In genomic region chr5:179765400-179765799, GRCh38 we compare ENCODE assay signal across 9 cellular contexts. TPM values are rescaled to one million over a fixed set of nuclear protein-coding genes. Genes with fewer than 3 reads are reported as not detected.
DNase-seq lines count a peak whose midpoint lies in the region; ATAC-seq, FAIRE-seq and TF ChIP-seq lines count a peak whose summit lies in the region.
"Had no signal": no experiment of that assay in that cellular context is flagged by ENCODE, and none has a peak within 500 bp of the region (broad histone marks: within the 10 kb centered on the region; RNA-seq: fewer than 3 reads in every experiment).

No MANE protein-coding gene starts in this region.

- no peak overlapping the region for H3K4me3 ChIP-seq in AG04450 (ENCODE audit: low read depth, low read length)
- no peak overlapping the region for H3K4me3 ChIP-seq in bronchial epithelial cell (ENCODE audit: low read depth, low read length)
- no peak overlapping the region for H3K4me3 ChIP-seq in right lobe of liver

- TF ChIP-seq POLR2A in right lobe of liver (IDR thresholded peaks at IDR 0.05), result no peak

- peaks cover 35% of the 10 kb centered on the region for H3K4me1 Mint-ChIP-seq in stimulated activated memory B cell treated with anti-CD40 and anti-IgM and Interleukin-4, amounts not matched to agents 10 μg/mL and 1 μg/mL and 100 μg/mL, for 72 hours

- no peak for DNase-seq in AG04450 (ENCODE audit: low read depth, low spot score)
- DNase-seq in Kasumi-1 (lab: John Stamatoyannopoulos, UW), result peak; percentile 68 to 72
- DNase-seq in bronchial epithelial cell (ENCODE audit: low read depth), result peak; percentile 83
- DNase-seq in right lobe of liver, result no peak
- no peak for DNase-seq in GM13976 (ENCODE audit: low spot score)
- DNase-seq: GDM1 had no signal

- peaks cover 0 to 60% (median 28%) of the 10 kb centered on the region in 4 donors for H3K4me1 ChIP-seq in right lobe of liver

- peaks cover 29% of the 10 kb centered on the region for H3K36me3 Mint-ChIP-seq in stimulated activated memory B cell treated with anti-CD40 and anti-IgM and Interleukin-4, amounts not matched to agents 10 μg/mL and 1 μg/mL and 100 μg/mL, for 72 hours

- 51% methylated on average over 5 of the region's 13 CpGs for WGBS in right lobe of liver (ENCODE audit: insufficient coverage, low coverage, low lambda C conversion rate, missing lambda C conversion rate)

- no peaks in the 10 kb centered on the region for H3K9me3 Mint-ChIP-seq in stimulated activated memory B cell treated with anti-CD40 and anti-IgM and Interleukin-4, amounts not matched to agents 10 μg/mL and 1 μg/mL and 100 μg/mL, for 72 hours

- in situ Hi-C loops in GM13976 (cut with MboI; ENCODE audit: low sequenced_read_pairs, unreplicated experiment), result no loop called here

- no peak for TF ChIP-seq CTCF in AG04450 (IDR thresholded peaks at IDR 0.05; ENCODE audit: low read depth, low read length)
- TF ChIP-seq CTCF in bronchial epithelial cell (IDR thresholded peaks at IDR 0.05; ENCODE audit: insufficient read depth, low read length, severe bottlenecking), result no peak
- no peak for TF ChIP-seq CTCF in right lobe of liver (IDR thresholded peaks at IDR 0.05)
- TF ChIP-seq CTCF in GM13976 (IDR thresholded peaks at IDR 0.05; ENCODE audit: borderline replicate concordance, control extremely low read depth, extremely low read depth, insufficient read depth, missing control alignments), result no peak

- POLR2A ChIA-PET in AG04450 (lab: Yijun Ruan, JAX), result no interaction called here

- peak in 2 of 4 donors; percentile 35 to 38 for ATAC-seq in right lobe of liver
- no peak for ATAC-seq in stimulated activated memory B cell treated with anti-CD40 and anti-IgM and Interleukin-4, amounts not matched to agents 10 μg/mL and 1 μg/mL and 100 μg/mL, for 72 hours
- ATAC-seq in HG02870 (IDR thresholded peaks at IDR 0.05; ENCODE audit: unreplicated experiment), result no peak
- ATAC-seq in HG02623 (IDR thresholded peaks at IDR 0.05; ENCODE audit: unreplicated experiment), result no peak

- no peak for FAIRE-seq in bronchial epithelial cell (lab: Jason Lieb, UNC)

- H3K27me3 ChIP-seq in AG04450 (ENCODE audit: control insufficient read depth, insufficient read depth, low read length) (no peaks in the 10 kb centered on the region), bronchial epithelial cell (ENCODE audit: control insufficient read depth, insufficient read depth, low read length) (no peaks in the 10 kb centered on the region), right lobe of liver (no peaks in the 10 kb centered on the region)

- H3K4me3 Mint-ChIP-seq in stimulated activated memory B cell treated with anti-CD40 and anti-IgM and Interleukin-4, amounts not matched to agents 10 μg/mL and 1 μg/mL and 100 μg/mL, for 72 hours, result no peak overlapping the region

- H3K36me3 ChIP-seq in bronchial epithelial cell (ENCODE audit: control insufficient read depth, insufficient read depth, low read length), result peaks cover 16% of the 10 kb centered on the region
- H3K36me3 ChIP-seq in right lobe of liver, result peaks cover 0 to 29% (median 6%) of the 10 kb centered on the region in 4 donors

- intact Hi-C loops in right lobe of liver (cut with DNase I), result no loop called here

- CTCF ChIA-PET in AG04450 (lab: Charles Lee), result no interaction called here

- H3K27me3 Mint-ChIP-seq in stimulated activated memory B cell treated with anti-CD40 and anti-IgM and Interleukin-4, amounts not matched to agents 10 μg/mL and 1 μg/mL and 100 μg/mL, for 72 hours, result no peaks in the 10 kb centered on the region

- no peak overlapping the region for H3K27ac Mint-ChIP-seq in stimulated activated memory B cell treated with anti-CD40 and anti-IgM and Interleukin-4, amounts not matched to agents 10 μg/mL and 1 μg/mL and 100 μg/mL, for 72 hours

- H3K9me3 ChIP-seq in AG04450 (ENCODE audit: control insufficient read depth, insufficient read depth, low read length) (no peaks in the 10 kb centered on the region; the same call in 1 of the 2 replicates), right lobe of liver (no peaks in the 10 kb centered on the region)

- peak overlapping the region; percentile 70 for H3K27ac ChIP-seq in AG04450 (ENCODE audit: low read depth, low read length)
- peak overlapping the region in 2 of 3 donors; percentile 53 to 61 for H3K27ac ChIP-seq in right lobe of liver

RNA-seq across cellular contexts. Expression of gene LTC4S, which starts 28.4 kb away (rescaled TPM):
- 0.40 and 0.56 TPM in 2 replicates for polyA plus RNA-seq in AG04450 (2011; rRNA removed)
- polyA minus RNA-seq in AG04450 (2011; rRNA and poly(A)+ RNA removed), result 0.46 TPM in 1 of 2 replicates, not detected in the other
- total RNA-seq in bronchial epithelial cell (0.26 and 0.38 TPM in 2 replicates), right lobe of liver (1 to 10 TPM in 3 of 6 experiments, under 1 TPM in 2, not detected in 1; 0.73 to 1.7 (median 1.4) TPM)

RNA-seq across cellular contexts. Expression of gene MAML1, which starts 32.8 kb away (rescaled TPM):
- polyA plus RNA-seq in AG04450 (2011; rRNA removed), result 4.9 and 8.8 TPM in 2 replicates
- polyA minus RNA-seq in AG04450 (2011; rRNA and poly(A)+ RNA removed), result 10.0 and 13.4 TPM in 2 replicates
- total RNA-seq in bronchial epithelial cell (4.2 TPM in 2 replicates), right lobe of liver (1 to 10 TPM; 6.2 to 8.8 (median 8.0) TPM)

RNA-seq across cellular contexts. Expression of gene MGAT4B, which starts 41.3 kb away (rescaled TPM):
- 102 and 149 TPM in 2 replicates for polyA plus RNA-seq in AG04450 (2011; rRNA removed)
- 122 and 152 TPM in 2 replicates for polyA minus RNA-seq in AG04450 (2011; rRNA and poly(A)+ RNA removed)
- total RNA-seq in bronchial epithelial cell, result 109 and 151 TPM in 2 replicates
- total RNA-seq in right lobe of liver, result 100 to 1,000 TPM; 151 to 259 (median 181) TPM

RNA-seq across cellular contexts. Expression of gene SQSTM1, which starts 55.3 kb away (rescaled TPM):
- 366 and 589 TPM in 2 replicates for polyA plus RNA-seq in AG04450 (2011; rRNA removed)
- polyA minus RNA-seq in AG04450 (2011; rRNA and poly(A)+ RNA removed), result 215 and 259 TPM in 2 replicates
- total RNA-seq in bronchial epithelial cell, result 686 and 733 TPM in 2 replicates
- total RNA-seq in right lobe of liver, result 1,000 to 10,000 TPM in 2 of 6 experiments, 100 to 1,000 TPM in 4; 195 to 1,174 (median 649) TPM

Comparison
In these comparisons a context has a peak if more than half of its experiments do, and no peak if none do; other contexts are left out.
1. DNase-seq: peak in Kasumi-1 (2 of 2) and bronchial epithelial cell (single experiment); none in AG04450 (single experiment), right lobe of liver (0 of 3) and GM13976 (single experiment).